ENCODE assay signal across 1 cellular context in genomic region chr18:59096098-59096779, GRCh38.
TF ChIP-seq lines count a peak whose summit lies in the region.

No MANE protein-coding gene starts in this region.

TF ChIP-seq in GM23338, 12 proteins besides CTCF, POLR2A, EP300 and RAD21 (continued from another document):
- TF ChIP-seq ZNF462 (CRISPR knock-in tag; IDR thresholded peaks at IDR 0.05) (no peak), ZNF331 (CRISPR knock-in tag; IDR thresholded peaks at IDR 0.05; ENCODE audit: low read depth) (no peak), STAT1 (IDR thresholded peaks at IDR 0.05; ENCODE audit: unreplicated experiment) (no peak), POLR2AphosphoS5 (IDR thresholded peaks at IDR 0.05; ENCODE audit: low read depth) (no peak), CREB1 (CRISPR knock-in tag; IDR thresholded peaks at IDR 0.05; ENCODE audit: low read depth) (no peak), EZH2phosphoT487 (IDR thresholded peaks at IDR 0.05; ENCODE audit: unreplicated experiment) (no peak), ETS1 (IDR thresholded peaks at IDR 0.05) (no peak)
